In genomic region chr12:53180270-53180930, GRCh38 we compare ENCODE assay signal across 8 cellular contexts. TPM values are rescaled to one million over a fixed set of nuclear protein-coding genes. Genes with fewer than 3 reads are reported as not detected.
DNase-seq lines count a peak whose midpoint lies in the region; ATAC-seq and TF ChIP-seq lines count a peak whose summit lies in the region.

Gene CSAD (minus strand): TSS chr12:53180925. CDS start chr12:53173470, 7,455 bp downstream.
Gene ZNF740 (plus strand): TSS chr12:53180722. CDS start chr12:53181984, 1,262 bp downstream.

- H3K27ac Mint-ChIP-seq in HFFc6: peak within 1 kb of the TSS; percentile 97
- peak within 1 kb of the TSS; percentile 96 for H3K27ac Mint-ChIP-seq in activated naive CD4-positive, alpha-beta T cell treated with anti-CD3 and anti-CD28 coated beads for 36 hours

- ATAC-seq in gastroesophageal sphincter: peak; percentile 99

- CTCF ChIA-PET in activated naive CD4-positive, alpha-beta T cell treated with anti-CD3 and anti-CD28 coated beads for 36 hours (lab: Charles Lee): interaction anchor here (0.6 to 4.5 kb wide), 12 partner anchors 17 to 990 kb away, joined by 3 to 25 read pairs (median 3); partner anchors contain the start of gene MYG1

- H3K27me3 ChIP-seq in gastroesophageal sphincter: no peaks in the 10 kb centered on the region

- intact Hi-C loops in activated naive CD4-positive, alpha-beta T cell treated with anti-CD3 and anti-CD28 coated beads for 36 hours (cut with micrococcal nuclease): loop anchor here (1.0 to 10.0 kb wide), 12 partner anchors 20 to 494 kb away; partner anchors contain the start of genes ATP5MC2, EIF4B, PCBP2 and PFDN5

- H3K9me3 Mint-ChIP-seq in HFFc6: no peaks in the 10 kb centered on the region
- no peaks in the 10 kb centered on the region for H3K9me3 Mint-ChIP-seq in activated naive CD4-positive, alpha-beta T cell treated with anti-CD3 and anti-CD28 coated beads for 36 hours

- H3K27ac ChIP-seq in gastroesophageal sphincter (peak within 1 kb of the TSS; percentile 88 to 98 (median 95)), substantia nigra (ENCODE audit: low read depth, low read length, poor library complexity, severe bottlenecking) (peak within 1 kb of the TSS; percentile 97)

- DNase-seq in GM04503 (ENCODE audit: low read depth) (peak; percentile 81), HFFc6 (peak; percentile 97), NB4 (ENCODE audit: low read depth) (peak; percentile 99), SK-N-DZ (ENCODE audit: low spot score) (peak; percentile 99), non-pigmented ciliary epithelial cell (ENCODE audit: low read depth) (peak; percentile 87), substantia nigra (lab: John Stamatoyannopoulos, UW) (peak; percentile 80 to 99 (median 96))
- DNase-seq in activated naive CD4-positive, alpha-beta T cell treated with anti-CD3 and anti-CD28 coated beads for 36 hours: peak; percentile 98

- peak within 1 kb of the TSS; percentile 95 for H3K4me3 Mint-ChIP-seq in HFFc6
- H3K4me3 Mint-ChIP-seq in activated naive CD4-positive, alpha-beta T cell treated with anti-CD3 and anti-CD28 coated beads for 36 hours: peak within 1 kb of the TSS; percentile 87

- H3K27me3 Mint-ChIP-seq in HFFc6 (ENCODE audit: insufficient read depth): no peaks in the 10 kb centered on the region
- no peaks in the 10 kb centered on the region for H3K27me3 Mint-ChIP-seq in activated naive CD4-positive, alpha-beta T cell treated with anti-CD3 and anti-CD28 coated beads for 36 hours (ENCODE audit: low read depth)

- H3K9me3 ChIP-seq in gastroesophageal sphincter: no peaks in the 10 kb centered on the region

- TF ChIP-seq CTCF in HFFc6 (IDR thresholded peaks at IDR 0.05) (no peak; the same call in 1 of the 2 replicates), NB4 (IDR thresholded peaks at IDR 0.05; ENCODE audit: low read depth, low read length) (no peak), gastroesophageal sphincter (IDR thresholded peaks at IDR 0.05) (no peak)

- TF ChIP-seq EP300 in gastroesophageal sphincter (IDR thresholded peaks at IDR 0.05): no peak

- H3K4me1 ChIP-seq in gastroesophageal sphincter: peaks cover 5 to 60% (median 36%) of the 10 kb centered on the region in 3 donors

- TF ChIP-seq POLR2A in NB4 (IDR thresholded peaks at IDR 0.05; ENCODE audit: extremely low read depth, insufficient read length) (peak; percentile 70), gastroesophageal sphincter (IDR thresholded peaks at IDR 0.05) (peak; percentile 54 to 85)

- 0% methylated on average over 1 to 6 of the region's 67 CpGs for WGBS in gastroesophageal sphincter (ENCODE audit: low coverage in 1 of 2), 2 donors

- H3K4me3 ChIP-seq in NB4 (ENCODE audit: low read depth, low read length) (peak within 1 kb of the TSS; percentile 85), gastroesophageal sphincter (peak within 1 kb of the TSS; percentile 67 to 91)

- peaks cover 0 to 37% of the 10 kb centered on the region in 2 donors for H3K36me3 ChIP-seq in gastroesophageal sphincter

- peaks cover 26% of the 10 kb centered on the region for H3K36me3 Mint-ChIP-seq in HFFc6 (ENCODE audit: low read depth)
- H3K36me3 Mint-ChIP-seq in activated naive CD4-positive, alpha-beta T cell treated with anti-CD3 and anti-CD28 coated beads for 36 hours (ENCODE audit: low read depth): peaks cover 22% of the 10 kb centered on the region

- peaks cover 47% of the 10 kb centered on the region for H3K4me1 Mint-ChIP-seq in HFFc6 (ENCODE audit: low read depth)
- peaks cover 51% of the 10 kb centered on the region for H3K4me1 Mint-ChIP-seq in activated naive CD4-positive, alpha-beta T cell treated with anti-CD3 and anti-CD28 coated beads for 36 hours (ENCODE audit: low read depth)

RNA-seq across cellular contexts. Expression of gene CSAD, which starts in this region (rescaled TPM):
- total RNA-seq in HFFc6 (2021; fragmentation: NEBNext Ultra II Directional; extraction: Animal tissue kit (Norgen Biotek cat#: 25700)): 10 to 100 TPM; 13.9 to 17.1 (median 16.0) TPM
- polyA plus RNA-seq in SK-N-DZ (2014; cell fraction: cytosol; rRNA removed): 8.3 and 10.5 TPM in 2 replicates
- polyA plus RNA-seq in SK-N-DZ (2014; cell fraction: nucleus; rRNA removed): 54.6 and 66.7 TPM in 2 replicates
- 10 to 100 TPM; 31.5 to 32.3 TPM for total RNA-seq in activated naive CD4-positive, alpha-beta T cell treated with anti-CD3 and anti-CD28 coated beads for 36 hours
- 10 to 100 TPM; 11.3 to 47.5 (median 24.1) TPM for total RNA-seq in gastroesophageal sphincter

RNA-seq across cellular contexts. Expression of gene ZNF740, which starts in this region (rescaled TPM):
- total RNA-seq in HFFc6 (2021; fragmentation: NEBNext Ultra II Directional; extraction: Animal tissue kit (Norgen Biotek cat#: 25700)): 10 to 100 TPM; 17.3 to 25.7 (median 19.3) TPM
- 15.1 and 20.2 TPM in 2 replicates for polyA plus RNA-seq in SK-N-DZ (2014; cell fraction: cytosol; rRNA removed)
- 30.2 and 38.9 TPM in 2 replicates for polyA plus RNA-seq in SK-N-DZ (2014; cell fraction: nucleus; rRNA removed)
- 10 to 100 TPM; 40.4 to 42.0 TPM for total RNA-seq in activated naive CD4-positive, alpha-beta T cell treated with anti-CD3 and anti-CD28 coated beads for 36 hours
- 10 to 100 TPM; 14.9 to 27.7 (median 17.4) TPM for total RNA-seq in gastroesophageal sphincter

Comparison
In these comparisons a context has a peak if more than half of its experiments do, and no peak if none do; other contexts are left out.
1. Peak in every context shown above with its lines: DNase-seq, ATAC-seq, H3K4me3 ChIP-seq and H3K27ac ChIP-seq.